Comparison of ENCODE assay signal across 10 cellular contexts in the genomic region with DNA sequence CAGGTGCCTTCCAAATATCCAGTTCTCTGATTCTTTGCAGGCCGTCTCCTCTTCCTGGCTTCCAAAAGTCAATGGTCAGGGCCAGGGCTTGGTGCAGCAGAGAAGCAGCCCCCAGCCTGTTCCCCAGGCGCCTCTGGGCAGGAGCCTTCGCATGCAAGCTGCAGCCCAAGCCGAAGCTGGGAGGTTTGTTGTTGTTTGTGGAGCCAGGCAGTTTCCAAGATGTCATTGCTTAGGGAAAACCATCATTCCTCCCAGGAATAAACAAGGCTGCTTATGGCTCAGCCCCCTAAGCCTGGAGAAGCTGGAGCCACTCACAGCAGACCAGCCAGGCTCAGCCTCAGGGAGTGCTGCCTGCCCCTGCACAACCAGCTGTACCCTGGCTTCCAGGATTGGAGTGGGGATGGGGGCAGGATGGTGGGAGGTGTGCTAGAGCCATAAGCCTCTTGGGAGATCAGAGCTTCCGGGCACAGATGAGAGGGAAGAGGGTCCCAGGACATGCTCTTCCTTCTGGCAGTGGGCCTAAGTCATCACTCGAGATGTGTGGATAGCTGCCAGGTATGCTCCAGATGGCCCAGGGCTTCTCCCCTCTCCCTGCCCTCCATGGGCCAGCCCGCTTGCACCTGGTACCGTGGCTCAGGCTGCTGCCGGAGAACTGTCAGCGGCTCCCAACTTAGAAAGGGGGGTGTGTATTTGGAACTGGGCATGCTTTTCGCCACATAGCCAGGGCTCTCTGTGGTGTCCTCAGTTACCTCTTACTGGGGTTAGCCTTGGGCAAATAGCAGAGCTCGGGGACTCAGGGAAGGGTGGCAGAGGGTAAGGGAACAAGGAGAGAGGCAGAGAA.
A peak's percentile ranks its signal among the peaks of the same experiment; 100 is the strongest.
DNase-seq lines count a peak whose midpoint lies in the region; ATAC-seq, FAIRE-seq and TF ChIP-seq lines count a peak whose summit lies in the region.
"Had no signal": no experiment of that assay in that cellular context is flagged by ENCODE, and none has a peak within 500 bp of the region (broad histone marks: within the 10 kb centered on the region; RNA-seq: fewer than 3 reads in every experiment).

No MANE protein-coding gene starts in this region.

- TF ChIP-seq CTCF in RWPE1 (conservative IDR thresholded peaks at IDR 0.05; ENCODE audit: low read depth) (no peak), heart left ventricle (IDR thresholded peaks at IDR 0.05) (no peak), prostate gland (IDR thresholded peaks at IDR 0.05) (no peak)

- peak; percentile 76 for DNase-seq in NCI-H1092 (lab: John Stamatoyannopoulos, UW)
- DNase-seq in RWPE1 (ENCODE audit: low spot score) = no peak
- DNase-seq in heart left ventricle = peak in 2 of 5 donors; percentile 58 to 69
- no peak for DNase-seq in small intestine
- no peak for DNase-seq in prostate gland (ENCODE audit: low spot score)
- no peak for DNase-seq in GM19239 (ENCODE audit: insufficient read length, low spot score)
- DNase-seq in activated CD4-positive, alpha-beta T cell treated with anti-CD3 and anti-CD28 coated beads, Interleukin-2, amount 50 U/mL, for 48 hours = no peak
- DNase-seq: GF-D8 had no signal

- H3K4me3 ChIP-seq in heart left ventricle = no peak overlapping the region
- no peak overlapping the region for H3K4me3 ChIP-seq in small intestine (ENCODE audit: low read depth in 1 of 2, low read length in 2 of 2)
- H3K4me3 ChIP-seq in prostate gland = no peak overlapping the region
- H3K4me3 ChIP-seq: K562 had no signal

- peak; percentile 7 to 21 (median 17) for ATAC-seq in heart left ventricle
- ATAC-seq: K562 had no signal

- H3K36me3 ChIP-seq in heart left ventricle = peaks cover 0 to 3% (median 0%) of the 10 kb centered on the region in 9 donors
- H3K36me3 ChIP-seq in small intestine (ENCODE audit: control insufficient read depth in 2 of 2, insufficient read depth in 2 of 2, low read length in 2 of 2) = no peaks in the 10 kb centered on the region
- H3K36me3 ChIP-seq in prostate gland = no peaks in the 10 kb centered on the region

- no peaks in the 10 kb centered on the region for H3K27me3 ChIP-seq in heart left ventricle
- no peaks in the 10 kb centered on the region for H3K27me3 ChIP-seq in small intestine (ENCODE audit: control insufficient read depth in 2 of 2, insufficient read depth in 2 of 2, low read length in 2 of 2)
- H3K27me3 ChIP-seq in prostate gland (replicated peaks; ENCODE audit: insufficient read depth) = no peaks in the 10 kb centered on the region

- H3K4me1 ChIP-seq in heart left ventricle = peaks cover 21 to 97% (median 71%) of the 10 kb centered on the region in 12 donors
- peaks cover 3 to 5% of the 10 kb centered on the region in 2 donors for H3K4me1 ChIP-seq in small intestine (ENCODE audit: control insufficient read depth in 2 of 2, insufficient read depth in 1 of 2, low read depth in 1 of 2, low read length in 1 of 2)
- peaks cover 18% of the 10 kb centered on the region for H3K4me1 ChIP-seq in prostate gland (replicated peaks)

- CTCF ChIA-PET in RWPE1 (lab: Yijun Ruan, JAX) = interaction anchor here (0.8 kb wide), 1 partner anchor 125 kb away, joined by 8 read pairs; no protein-coding TSS in a partner anchor

- TF ChIP-seq POLR2A in heart left ventricle (IDR thresholded peaks at IDR 0.05) (no peak), prostate gland (IDR thresholded peaks at IDR 0.05) (no peak)

- intact Hi-C loops in heart left ventricle (cut with DNase I) = loop anchor here in 4 of 10 donors (5.0 kb wide), 3 partner anchors 41 to 66 kb away; no protein-coding TSS in a partner anchor
- intact Hi-C loops in prostate gland (cut with DNase I) = no loop called here

- FAIRE-seq in small intestine (lab: Jason Lieb, UNC) (no peak), GM19239 (lab: Jason Lieb, UNC) (no peak)
- FAIRE-seq: frontal cortex, K562 had no signal

- POLR2A ChIA-PET in RWPE1 (lab: Yijun Ruan, JAX; ENCODE audit: low non-redundant PET) = no interaction called here

- WGBS in heart left ventricle, 4 donors = 40 to 47% (median 42%) methylated on average over 11 to 12 of the region's 12 CpGs
- 63 to 85% (median 80%) methylated on average over 12 of the region's 12 CpGs for WGBS in small intestine, 3 donors
- WGBS in prostate gland = 46% methylated on average over 12 of the region's 12 CpGs

- H3K27ac ChIP-seq in RWPE1 (peak overlapping the region; percentile 93), heart left ventricle (peak overlapping the region in 11 of 12 donors; percentile 20 to 99 (median 86)), small intestine (ENCODE audit: low read depth in 1 of 2, low read length in 1 of 2) (peak overlapping the region; percentile 8 to 32), prostate gland (no peak overlapping the region)

- no peaks in the 10 kb centered on the region for H3K9me3 ChIP-seq in heart left ventricle
- no peaks in the 10 kb centered on the region for H3K9me3 ChIP-seq in small intestine (ENCODE audit: control insufficient read depth, low read depth)
- H3K9me3 ChIP-seq in prostate gland = no peaks in the 10 kb centered on the region

Comparison
In these comparisons a context has a peak if more than half of its experiments do, and no peak if none do; other contexts are left out.
1. H3K27ac ChIP-seq: peak in RWPE1 (single experiment), heart left ventricle (11 of 12) and small intestine (2 of 2); none in prostate gland (0 of 2).